ENCODE assay signal across 25 cellular contexts in genomic region chr20:46624941-46625340, GRCh38. TPM values are rescaled to one million over a fixed set of nuclear protein-coding genes. Genes with fewer than 3 reads are reported as not detected.
"Had no signal": no experiment of that assay in that cellular context is flagged by ENCODE, and none has a peak within 500 bp of the region (broad histone marks: within the 10 kb centered on the region; RNA-seq: fewer than 3 reads in every experiment).

No MANE protein-coding gene starts in this region.

- H3K27ac Mint-ChIP-seq: activated CD4-positive, alpha-beta T cell treated with anti-CD3 and anti-CD28 coated beads, Interleukin-2, amount 10 ng/mL, durations not matched to agents 7 days and 5 days; activated CD8-positive, alpha-beta T cell treated with anti-CD3 and anti-CD28 coated beads, Interleukin-2, amount 10 ng/mL, durations not matched to agents 7 days and 5 days; activated naive CD4-positive, alpha-beta T cell treated with anti-CD3 and anti-CD28 coated beads, Interleukin-2, amount 50 U/mL, for 72 hours; dendritic cell treated with granulocyte-macrophage colony-stimulating factor and Interleukin-4, amounts not matched to agents 40 ng/mL and 50 ng/mL, for 4 days; naive B cell had no signal

- H3K27me3 ChIP-seq: brain microvascular endothelial cell, sigmoid colon, testis, vagina had no signal

- H3K4me1 ChIP-seq: sigmoid colon, testis, vagina had no signal

- ATAC-seq: activated CD8-positive, alpha-beta T cell treated with anti-CD3 and anti-CD28 coated beads, Interleukin-2, amount 10 ng/mL, durations not matched to agents 7 days and 5 days; activated naive CD4-positive, alpha-beta T cell treated with anti-CD3 and anti-CD28 coated beads, Interleukin-2, amount 50 U/mL, for 72 hours; left colon had no signal

- H3K36me3 ChIP-seq: brain microvascular endothelial cell, sigmoid colon, vagina, WERI-Rb-1 had no signal

- H3K4me3 Mint-ChIP-seq: activated CD4-positive, alpha-beta T cell treated with anti-CD3 and anti-CD28 coated beads, Interleukin-2, amount 10 ng/mL, durations not matched to agents 7 days and 5 days; activated CD8-positive, alpha-beta T cell treated with anti-CD3 and anti-CD28 coated beads, Interleukin-2, amount 10 ng/mL, durations not matched to agents 7 days and 5 days; dendritic cell treated with granulocyte-macrophage colony-stimulating factor and Interleukin-4, amounts not matched to agents 40 ng/mL and 50 ng/mL, for 4 days; naive B cell; neural crest cell had no signal

- H3K4me3 ChIP-seq: sigmoid colon, testis, vagina had no signal

- DNase-seq: activated CD4-positive, alpha-beta T cell treated with anti-CD3 and anti-CD28 coated beads, Interleukin-2, amount 10 ng/mL, durations not matched to agents 7 days and 5 days; activated CD4-positive, CD25-positive, alpha-beta regulatory T cell treated with anti-CD3 and anti-CD28 coated beads, Interleukin-2, amount 50 U/mL, for 72 hours; activated CD8-positive, alpha-beta T cell treated with anti-CD3 and anti-CD28 coated beads, Interleukin-2, amount 10 ng/mL, durations not matched to agents 7 days and 5 days; aorta; brain microvascular endothelial cell; caudate nucleus; effector CD4-positive, alpha-beta T cell; left colon; mesenchymal stem cell; naive B cell; occipital lobe; posterior cingulate gyrus; sigmoid colon; stimulated activated CD4-positive, alpha-beta T cell treated with anti-CD3 and anti-CD28 coated beads, Interleukin-2, amount 100 ng/mL, for 48 hours; stimulated activated naive CD4-positive, alpha-beta T cell; T1000; testis; trophoblast cell; WERI-Rb-1 had no signal

- H3K27ac ChIP-seq: brain microvascular endothelial cell, sigmoid colon, testis, vagina, WERI-Rb-1 had no signal

- H3K9me3 ChIP-seq: testis, vagina had no signal

- FAIRE-seq: endometrium, keratinocyte had no signal

- H3K4me1 Mint-ChIP-seq: activated CD4-positive, alpha-beta T cell treated with anti-CD3 and anti-CD28 coated beads, Interleukin-2, amount 10 ng/mL, durations not matched to agents 7 days and 5 days; naive B cell had no signal

RNA-seq across cellular contexts. Expression of gene SLC13A3, which starts 26.3 kb away (rescaled TPM):
- total RNA-seq: activated CD8-positive, alpha-beta T cell treated with anti-CD3 and anti-CD28 coated beads, Interleukin-2, amount 10 ng/mL, durations not matched to agents 7 days and 5 days; activated naive CD4-positive, alpha-beta T cell treated with anti-CD3 and anti-CD28 coated beads, Interleukin-2, amount 50 U/mL, for 72 hours had no signal
